Comparison of ENCODE assay signal across 8 cellular contexts in the genomic region with DNA sequence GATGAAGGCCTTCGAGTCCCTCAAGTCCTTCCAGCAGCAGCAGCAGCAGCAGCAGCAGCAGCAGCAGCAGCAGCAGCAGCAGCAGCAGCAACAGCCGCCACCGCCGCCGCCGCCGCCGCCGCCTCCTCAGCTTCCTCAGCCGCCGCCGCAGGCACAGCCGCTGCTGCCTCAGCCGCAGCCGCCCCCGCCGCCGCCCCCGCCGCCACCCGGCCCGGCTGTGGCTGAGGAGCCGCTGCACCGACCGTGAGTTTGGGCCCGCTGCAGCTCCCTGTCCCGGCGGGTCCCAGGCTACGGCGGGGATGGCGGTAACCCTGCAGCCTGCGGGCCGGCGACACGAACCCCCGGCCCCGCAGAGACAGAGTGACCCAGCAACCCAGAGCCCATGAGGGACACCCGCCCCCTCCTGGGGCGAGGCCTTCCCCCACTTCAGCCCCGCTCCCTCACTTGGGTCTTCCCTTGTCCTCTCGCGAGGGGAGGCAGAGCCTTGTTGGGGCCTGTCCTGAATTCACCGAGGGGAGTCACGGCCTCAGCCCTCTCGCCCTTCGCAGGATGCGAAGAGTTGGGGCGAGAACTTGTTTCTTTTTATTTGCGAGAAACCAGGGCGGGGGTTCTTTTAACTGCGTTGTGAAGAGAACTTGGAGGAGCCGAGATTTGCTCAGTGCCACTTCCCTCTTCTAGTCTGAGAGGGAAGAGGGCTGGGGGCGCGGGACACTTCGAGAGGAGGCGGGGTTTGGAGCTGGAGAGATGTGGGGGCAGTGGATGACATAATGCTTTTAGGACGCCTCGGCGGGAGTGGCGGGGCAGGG. TPM values are rescaled to one million over a fixed set of nuclear protein-coding genes. Genes with fewer than 3 reads are reported as not detected.
DNase-seq lines count a peak whose midpoint lies in the region; ATAC-seq, FAIRE-seq and TF ChIP-seq lines count a peak whose summit lies in the region.

No MANE protein-coding gene starts in this region.

- TF ChIP-seq RAD21 in Ishikawa (IDR thresholded peaks at IDR 0.05; ENCODE audit: low read depth), result no peak

- H3K4me1 Mint-ChIP-seq in activated naive CD4-positive, alpha-beta T cell treated with anti-CD3 and anti-CD28 coated beads for 36 hours (ENCODE audit: low read depth), result peaks cover 34% of the 10 kb centered on the region
- peaks cover 18% of the 10 kb centered on the region for H3K4me1 Mint-ChIP-seq in osteocyte (ENCODE audit: unreplicated experiment)

- no peaks in the 10 kb centered on the region for H3K9me3 Mint-ChIP-seq in activated naive CD4-positive, alpha-beta T cell treated with anti-CD3 and anti-CD28 coated beads for 36 hours
- no peaks in the 10 kb centered on the region for H3K9me3 Mint-ChIP-seq in osteocyte (ENCODE audit: unreplicated experiment)

- CTCF ChIA-PET in activated naive CD4-positive, alpha-beta T cell treated with anti-CD3 and anti-CD28 coated beads for 36 hours (lab: Charles Lee), result interaction anchor here (0.6 to 1.0 kb wide), 2 partner anchors 36 to 324 kb away, joined by 3 to 5 read pairs; no protein-coding TSS in a partner anchor

- H3K27me3 Mint-ChIP-seq in activated naive CD4-positive, alpha-beta T cell treated with anti-CD3 and anti-CD28 coated beads for 36 hours (ENCODE audit: low read depth), result no peaks in the 10 kb centered on the region
- H3K27me3 Mint-ChIP-seq in osteocyte (ENCODE audit: unreplicated experiment), result peaks cover under 1% of the 10 kb centered on the region

- H3K27ac ChIP-seq in RWPE2 (ENCODE audit: poor library complexity, severe bottlenecking), result peak overlapping the region; percentile 71

- peak; percentile 37 for ATAC-seq in RWPE2 (ENCODE audit: low read depth)

- intact Hi-C loops in activated naive CD4-positive, alpha-beta T cell treated with anti-CD3 and anti-CD28 coated beads for 36 hours (cut with micrococcal nuclease), result loop anchor here (1.0 kb wide), 6 partner anchors 10 to 880 kb away; partner anchors contain the start of genes GRK4 and NOP14

- H3K36me3 Mint-ChIP-seq in activated naive CD4-positive, alpha-beta T cell treated with anti-CD3 and anti-CD28 coated beads for 36 hours (ENCODE audit: low read depth), result peaks cover 1% of the 10 kb centered on the region
- peaks cover 2% of the 10 kb centered on the region for H3K36me3 Mint-ChIP-seq in osteocyte (ENCODE audit: unreplicated experiment)

- peaks cover 9% of the 10 kb centered on the region for H3K4me1 ChIP-seq in RWPE2 (ENCODE audit: insufficient read depth, poor library complexity, severe bottlenecking)

- H3K4me3 ChIP-seq in RWPE2 (ENCODE audit: severe bottlenecking), result peak overlapping the region; percentile 89

- H3K4me3 Mint-ChIP-seq in activated naive CD4-positive, alpha-beta T cell treated with anti-CD3 and anti-CD28 coated beads for 36 hours, result peak overlapping the region; percentile 83
- peak overlapping the region; percentile 90 for H3K4me3 Mint-ChIP-seq in osteocyte (ENCODE audit: unreplicated experiment)

- no peaks in the 10 kb centered on the region for H3K9me3 ChIP-seq in RWPE2 (ENCODE audit: severe bottlenecking)

- TF ChIP-seq EP300 in Ishikawa (IDR thresholded peaks at IDR 0.05; ENCODE audit: borderline replicate concordance), result no peak

- DNase-seq in activated T-cell treated with anti-CD3 and anti-CD28 coated beads for 1 hour (ENCODE audit: low read depth) (peak; percentile 5), RWPE2 (ENCODE audit: low spot score) (peak; percentile 65), germinal center (ENCODE audit: low spot score) (peak; percentile 57), osteocyte (ENCODE audit: extremely low spot score, unreplicated experiment) (peak; percentile 86), urothelium cell line (ENCODE audit: low spot score) (peak; percentile 52)
- no peak for DNase-seq in activated T-cell treated with anti-CD3 and anti-CD28 coated beads, Interleukin-2, amount 50 U/mL, for 1 hour
- peak; percentile 62 for DNase-seq in activated naive CD4-positive, alpha-beta T cell treated with anti-CD3 and anti-CD28 coated beads for 36 hours

- H3K27ac Mint-ChIP-seq in activated naive CD4-positive, alpha-beta T cell treated with anti-CD3 and anti-CD28 coated beads for 36 hours, result peak overlapping the region; percentile 83
- H3K27ac Mint-ChIP-seq in osteocyte (ENCODE audit: unreplicated experiment), result peak overlapping the region; percentile 95

- H3K36me3 ChIP-seq in RWPE2 (ENCODE audit: low read depth), result no peaks in the 10 kb centered on the region

- no peaks in the 10 kb centered on the region for H3K27me3 ChIP-seq in RWPE2 (ENCODE audit: insufficient read depth, poor library complexity, severe bottlenecking)

- TF ChIP-seq CTCF in RWPE2 (IDR thresholded peaks at IDR 0.05; ENCODE audit: poor library complexity, severe bottlenecking), result no peak
- TF ChIP-seq CTCF in osteocyte (IDR thresholded peaks at IDR 0.05), result no peak

- no peak for FAIRE-seq in urothelium cell line (lab: Jason Lieb, UNC)

TF ChIP-seq in Ishikawa, 13 proteins besides CTCF, POLR2A, EP300 and RAD21:
- TF ChIP-seq CREB1 (IDR thresholded peaks at IDR 0.05; ENCODE audit: low read depth), result no peak
- peak; percentile 51 for TF ChIP-seq TAF1 (IDR thresholded peaks at IDR 0.05; ENCODE audit: low read depth)
- TF ChIP-seq EGR1 (IDR thresholded peaks at IDR 0.05), result 0 out of 2 replicates have a peak, but pooled peaks have one; percentile 17

RNA-seq across cellular contexts. Expression of gene HTT, which starts 0.6 kb away (rescaled TPM):
- total RNA-seq in activated naive CD4-positive, alpha-beta T cell treated with anti-CD3 and anti-CD28 coated beads for 36 hours, result 10 to 100 TPM; 91.6 to 94.1 TPM
- 44.9 and 51.3 TPM in 2 replicates for total RNA-seq in osteocyte

RNA-seq across cellular contexts. Expression of gene HTT-AS, which starts 0.7 kb away (rescaled TPM):
- total RNA-seq in activated naive CD4-positive, alpha-beta T cell treated with anti-CD3 and anti-CD28 coated beads for 36 hours, result not detected
- not detected in 2 replicates for total RNA-seq in osteocyte
